1 cellular context compared by ENCODE assay signal in the genomic region with DNA sequence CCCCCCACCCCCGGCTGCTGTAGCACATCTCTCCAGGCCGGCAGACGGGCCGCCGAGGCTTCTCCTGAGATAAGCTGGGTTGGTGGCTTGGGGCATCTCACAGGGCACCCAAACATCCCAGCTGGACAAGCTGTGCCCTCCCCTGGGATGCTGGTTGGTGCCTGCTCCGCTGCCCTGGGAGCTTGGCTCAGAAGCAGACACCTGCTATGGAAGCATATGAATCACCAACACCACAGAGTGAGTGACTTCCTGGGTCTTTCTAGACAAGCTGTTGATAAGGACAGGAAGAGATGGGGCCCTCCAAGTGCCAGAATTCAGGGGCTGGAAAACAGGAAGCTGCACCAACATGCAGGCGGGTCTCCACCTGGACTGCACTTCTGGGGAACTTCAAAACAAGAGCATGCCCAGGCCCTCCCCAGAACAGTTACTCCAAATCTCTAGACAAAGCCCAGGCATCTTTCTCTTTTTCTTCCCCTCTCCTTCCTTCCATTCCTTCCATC.
TF ChIP-seq lines count a peak whose summit lies in the region.

No MANE protein-coding gene starts in this region.

TF ChIP-seq in K562, 482 proteins besides CTCF, POLR2A, EP300 and RAD21 (continued from another document and continues in another):
- TF ChIP-seq, protein P1, sequence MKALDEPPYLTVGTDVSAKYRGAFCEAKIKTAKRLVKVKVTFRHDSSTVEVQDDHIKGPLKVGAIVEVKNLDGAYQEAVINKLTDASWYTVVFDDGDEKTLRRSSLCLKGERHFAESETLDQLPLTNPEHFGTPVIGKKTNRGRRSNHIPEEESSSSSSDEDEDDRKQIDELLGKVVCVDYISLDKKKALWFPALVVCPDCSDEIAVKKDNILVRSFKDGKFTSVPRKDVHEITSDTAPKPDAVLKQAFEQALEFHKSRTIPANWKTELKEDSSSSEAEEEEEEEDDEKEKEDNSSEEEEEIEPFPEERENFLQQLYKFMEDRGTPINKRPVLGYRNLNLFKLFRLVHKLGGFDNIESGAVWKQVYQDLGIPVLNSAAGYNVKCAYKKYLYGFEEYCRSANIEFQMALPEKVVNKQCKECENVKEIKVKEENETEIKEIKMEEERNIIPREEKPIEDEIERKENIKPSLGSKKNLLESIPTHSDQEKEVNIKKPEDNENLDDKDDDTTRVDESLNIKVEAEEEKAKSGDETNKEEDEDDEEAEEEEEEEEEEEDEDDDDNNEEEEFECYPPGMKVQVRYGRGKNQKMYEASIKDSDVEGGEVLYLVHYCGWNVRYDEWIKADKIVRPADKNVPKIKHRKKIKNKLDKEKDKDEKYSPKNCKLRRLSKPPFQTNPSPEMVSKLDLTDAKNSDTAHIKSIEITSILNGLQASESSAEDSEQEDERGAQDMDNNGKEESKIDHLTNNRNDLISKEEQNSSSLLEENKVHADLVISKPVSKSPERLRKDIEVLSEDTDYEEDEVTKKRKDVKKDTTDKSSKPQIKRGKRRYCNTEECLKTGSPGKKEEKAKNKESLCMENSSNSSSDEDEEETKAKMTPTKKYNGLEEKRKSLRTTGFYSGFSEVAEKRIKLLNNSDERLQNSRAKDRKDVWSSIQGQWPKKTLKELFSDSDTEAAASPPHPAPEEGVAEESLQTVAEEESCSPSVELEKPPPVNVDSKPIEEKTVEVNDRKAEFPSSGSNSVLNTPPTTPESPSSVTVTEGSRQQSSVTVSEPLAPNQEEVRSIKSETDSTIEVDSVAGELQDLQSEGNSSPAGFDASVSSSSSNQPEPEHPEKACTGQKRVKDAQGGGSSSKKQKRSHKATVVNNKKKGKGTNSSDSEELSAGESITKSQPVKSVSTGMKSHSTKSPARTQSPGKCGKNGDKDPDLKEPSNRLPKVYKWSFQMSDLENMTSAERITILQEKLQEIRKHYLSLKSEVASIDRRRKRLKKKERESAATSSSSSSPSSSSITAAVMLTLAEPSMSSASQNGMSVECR (CRISPR knock-in tag; IDR thresholded peaks at IDR 0.05) = 0 out of 2 replicates have a peak, but pooled peaks have one; percentile 49
- TF ChIP-seq, protein P2, sequence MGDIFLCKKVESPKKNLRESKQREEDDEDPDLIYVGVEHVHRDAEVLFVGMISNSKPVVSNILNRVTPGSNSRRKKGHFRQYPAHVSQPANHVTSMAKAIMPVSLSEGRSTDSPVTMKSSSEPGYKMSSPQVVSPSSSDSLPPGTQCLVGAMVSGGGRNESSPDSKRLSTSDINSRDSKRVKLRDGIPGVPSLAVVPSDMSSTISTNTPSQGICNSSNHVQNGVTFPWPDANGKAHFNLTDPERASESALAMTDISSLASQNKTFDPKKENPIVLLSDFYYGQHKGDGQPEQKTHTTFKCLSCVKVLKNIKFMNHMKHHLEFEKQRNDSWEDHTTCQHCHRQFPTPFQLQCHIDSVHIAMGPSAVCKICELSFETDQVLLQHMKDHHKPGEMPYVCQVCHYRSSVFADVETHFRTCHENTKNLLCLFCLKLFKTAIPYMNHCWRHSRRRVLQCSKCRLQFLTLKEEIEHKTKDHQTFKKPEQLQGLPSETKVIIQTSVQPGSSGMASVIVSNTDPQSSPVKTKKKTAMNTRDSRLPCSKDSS (IDR thresholded peaks at IDR 0.05; ENCODE audit: low read depth, partially characterized antibody) = no peak
- TF ChIP-seq, protein P3, sequence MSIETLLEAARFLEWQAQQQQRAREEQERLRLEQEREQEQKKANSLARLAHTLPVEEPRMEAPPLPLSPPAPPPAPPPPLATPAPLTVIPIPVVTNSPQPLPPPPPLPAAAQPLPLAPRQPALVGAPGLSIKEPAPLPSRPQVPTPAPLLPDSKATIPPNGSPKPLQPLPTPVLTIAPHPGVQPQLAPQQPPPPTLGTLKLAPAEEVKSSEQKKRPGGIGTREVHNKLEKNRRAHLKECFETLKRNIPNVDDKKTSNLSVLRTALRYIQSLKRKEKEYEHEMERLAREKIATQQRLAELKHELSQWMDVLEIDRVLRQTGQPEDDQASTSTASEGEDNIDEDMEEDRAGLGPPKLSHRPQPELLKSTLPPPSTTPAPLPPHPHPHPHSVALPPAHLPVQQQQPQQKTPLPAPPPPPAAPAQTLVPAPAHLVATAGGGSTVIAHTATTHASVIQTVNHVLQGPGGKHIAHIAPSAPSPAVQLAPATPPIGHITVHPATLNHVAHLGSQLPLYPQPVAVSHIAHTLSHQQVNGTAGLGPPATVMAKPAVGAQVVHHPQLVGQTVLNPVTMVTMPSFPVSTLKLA (conservative IDR thresholded peaks at IDR 0.05) = peak in 1 of 2 experiments; percentile 36; a peak in 1 of 4 replicates
- TF ChIP-seq, protein P4, sequence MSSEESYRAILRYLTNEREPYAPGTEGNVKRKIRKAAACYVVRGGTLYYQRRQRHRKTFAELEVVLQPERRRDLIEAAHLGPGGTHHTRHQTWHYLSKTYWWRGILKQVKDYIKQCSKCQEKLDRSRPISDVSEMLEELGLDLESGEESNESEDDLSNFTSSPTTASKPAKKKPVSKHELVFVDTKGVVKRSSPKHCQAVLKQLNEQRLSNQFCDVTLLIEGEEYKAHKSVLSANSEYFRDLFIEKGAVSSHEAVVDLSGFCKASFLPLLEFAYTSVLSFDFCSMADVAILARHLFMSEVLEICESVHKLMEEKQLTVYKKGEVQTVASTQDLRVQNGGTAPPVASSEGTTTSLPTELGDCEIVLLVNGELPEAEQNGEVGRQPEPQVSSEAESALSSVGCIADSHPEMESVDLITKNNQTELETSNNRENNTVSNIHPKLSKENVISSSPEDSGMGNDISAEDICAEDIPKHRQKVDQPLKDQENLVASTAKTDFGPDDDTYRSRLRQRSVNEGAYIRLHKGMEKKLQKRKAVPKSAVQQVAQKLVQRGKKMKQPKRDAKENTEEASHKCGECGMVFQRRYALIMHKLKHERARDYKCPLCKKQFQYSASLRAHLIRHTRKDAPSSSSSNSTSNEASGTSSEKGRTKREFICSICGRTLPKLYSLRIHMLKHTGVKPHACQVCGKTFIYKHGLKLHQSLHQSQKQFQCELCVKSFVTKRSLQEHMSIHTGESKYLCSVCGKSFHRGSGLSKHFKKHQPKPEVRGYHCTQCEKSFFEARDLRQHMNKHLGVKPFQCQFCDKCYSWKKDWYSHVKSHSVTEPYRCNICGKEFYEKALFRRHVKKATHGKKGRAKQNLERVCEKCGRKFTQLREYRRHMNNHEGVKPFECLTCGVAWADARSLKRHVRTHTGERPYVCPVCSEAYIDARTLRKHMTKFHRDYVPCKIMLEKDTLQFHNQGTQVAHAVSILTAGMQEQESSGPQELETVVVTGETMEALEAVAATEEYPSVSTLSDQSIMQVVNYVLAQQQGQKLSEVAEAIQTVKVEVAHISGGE (CRISPR knock-in tag; IDR thresholded peaks at IDR 0.05) = peak in 1 of 3 experiments; percentile 77; a peak in 2 of 6 replicates
- peak; percentile 54 for TF ChIP-seq GABPB1 (CRISPR knock-in tag; IDR thresholded peaks at IDR 0.05)
- peak; percentile 27; the same call in 1 of the 2 replicates for TF ChIP-seq POLR2AphosphoS5 (IDR thresholded peaks at IDR 0.05; ENCODE audit: control insufficient read depth, insufficient read depth, low read depth, low read length)
- TF ChIP-seq SOX6 (IDR thresholded peaks at IDR 0.05) = peak; percentile 68; the same call in 1 of the 2 replicates
- TF ChIP-seq NRF1 (conservative IDR thresholded peaks at IDR 0.05 in 1 of 2, IDR thresholded peaks at IDR 0.05 in 1 of 2) = peak; percentile 62 to 68
- TF ChIP-seq, protein P5, sequence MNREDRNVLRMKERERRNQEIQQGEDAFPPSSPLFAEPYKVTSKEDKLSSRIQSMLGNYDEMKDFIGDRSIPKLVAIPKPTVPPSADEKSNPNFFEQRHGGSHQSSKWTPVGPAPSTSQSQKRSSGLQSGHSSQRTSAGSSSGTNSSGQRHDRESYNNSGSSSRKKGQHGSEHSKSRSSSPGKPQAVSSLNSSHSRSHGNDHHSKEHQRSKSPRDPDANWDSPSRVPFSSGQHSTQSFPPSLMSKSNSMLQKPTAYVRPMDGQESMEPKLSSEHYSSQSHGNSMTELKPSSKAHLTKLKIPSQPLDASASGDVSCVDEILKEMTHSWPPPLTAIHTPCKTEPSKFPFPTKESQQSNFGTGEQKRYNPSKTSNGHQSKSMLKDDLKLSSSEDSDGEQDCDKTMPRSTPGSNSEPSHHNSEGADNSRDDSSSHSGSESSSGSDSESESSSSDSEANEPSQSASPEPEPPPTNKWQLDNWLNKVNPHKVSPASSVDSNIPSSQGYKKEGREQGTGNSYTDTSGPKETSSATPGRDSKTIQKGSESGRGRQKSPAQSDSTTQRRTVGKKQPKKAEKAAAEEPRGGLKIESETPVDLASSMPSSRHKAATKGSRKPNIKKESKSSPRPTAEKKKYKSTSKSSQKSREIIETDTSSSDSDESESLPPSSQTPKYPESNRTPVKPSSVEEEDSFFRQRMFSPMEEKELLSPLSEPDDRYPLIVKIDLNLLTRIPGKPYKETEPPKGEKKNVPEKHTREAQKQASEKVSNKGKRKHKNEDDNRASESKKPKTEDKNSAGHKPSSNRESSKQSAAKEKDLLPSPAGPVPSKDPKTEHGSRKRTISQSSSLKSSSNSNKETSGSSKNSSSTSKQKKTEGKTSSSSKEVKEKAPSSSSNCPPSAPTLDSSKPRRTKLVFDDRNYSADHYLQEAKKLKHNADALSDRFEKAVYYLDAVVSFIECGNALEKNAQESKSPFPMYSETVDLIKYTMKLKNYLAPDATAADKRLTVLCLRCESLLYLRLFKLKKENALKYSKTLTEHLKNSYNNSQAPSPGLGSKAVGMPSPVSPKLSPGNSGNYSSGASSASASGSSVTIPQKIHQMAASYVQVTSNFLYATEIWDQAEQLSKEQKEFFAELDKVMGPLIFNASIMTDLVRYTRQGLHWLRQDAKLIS (CRISPR knock-in tag; IDR thresholded peaks at IDR 0.05) = no peak
- TF ChIP-seq ZSCAN32 (CRISPR knock-in tag; IDR thresholded peaks at IDR 0.05) = no peak
- TF ChIP-seq ZNF431 (CRISPR knock-in tag; IDR thresholded peaks at IDR 0.05) = no peak
- TF ChIP-seq TSC22D4 (tag; IDR thresholded peaks at IDR 0.05) = no peak
- TF ChIP-seq TEAD1 (CRISPR knock-in tag; IDR thresholded peaks at IDR 0.05) = 0 out of 4 replicates have a peak, but pooled peaks of 1 of the 2 experiments have one; percentile 37
- peak; percentile 84; the same call in 1 of the 2 replicates for TF ChIP-seq RNF2 (IDR thresholded peaks at IDR 0.05)
- 0 out of 2 replicates have a peak, but pooled peaks have one; percentile 36 for TF ChIP-seq GTF2E2 (tag; IDR thresholded peaks at IDR 0.05)
- TF ChIP-seq ZNF41 (CRISPR knock-in tag; conservative IDR thresholded peaks at IDR 0.05) = 0 out of 2 replicates have a peak, but pooled peaks have one; percentile 37
- TF ChIP-seq ETV5 (CRISPR knock-in tag; IDR thresholded peaks at IDR 0.05; ENCODE audit: low read depth) = peak; percentile 88
- no peak for TF ChIP-seq OTX1 (CRISPR knock-in tag; IDR thresholded peaks at IDR 0.05)
- TF ChIP-seq ETV1 (tag; conservative IDR thresholded peaks at IDR 0.05; ENCODE audit: low read depth) = peak; percentile 88
- TF ChIP-seq NFRKB (IDR thresholded peaks at IDR 0.05; ENCODE audit: low read depth) = no peak
- TF ChIP-seq RBM34 (IDR thresholded peaks at IDR 0.05; ENCODE audit: borderline replicate concordance, insufficient read depth, low read length) = no peak
- TF ChIP-seq, protein P6, sequence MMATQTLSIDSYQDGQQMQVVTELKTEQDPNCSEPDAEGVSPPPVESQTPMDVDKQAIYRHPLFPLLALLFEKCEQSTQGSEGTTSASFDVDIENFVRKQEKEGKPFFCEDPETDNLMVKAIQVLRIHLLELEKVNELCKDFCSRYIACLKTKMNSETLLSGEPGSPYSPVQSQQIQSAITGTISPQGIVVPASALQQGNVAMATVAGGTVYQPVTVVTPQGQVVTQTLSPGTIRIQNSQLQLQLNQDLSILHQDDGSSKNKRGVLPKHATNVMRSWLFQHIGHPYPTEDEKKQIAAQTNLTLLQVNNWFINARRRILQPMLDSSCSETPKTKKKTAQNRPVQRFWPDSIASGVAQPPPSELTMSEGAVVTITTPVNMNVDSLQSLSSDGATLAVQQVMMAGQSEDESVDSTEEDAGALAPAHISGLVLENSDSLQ (IDR thresholded peaks at IDR 0.05) = peak; percentile 73
- peak; percentile 42 for TF ChIP-seq TCF3 (CRISPR knock-in tag; IDR thresholded peaks at IDR 0.05)
- TF ChIP-seq MYNN (IDR thresholded peaks at IDR 0.05) = peak; percentile 97
- peak; percentile 62; the same call in 1 of the 2 replicates for TF ChIP-seq MYNN (CRISPR knock-in tag; IDR thresholded peaks at IDR 0.05)
- TF ChIP-seq NR4A1 (CRISPR knock-in tag; IDR thresholded peaks at IDR 0.05) = 0 out of 2 replicates have a peak, but pooled peaks have one; percentile 44
- no peak for TF ChIP-seq NR4A1 (tag; IDR thresholded peaks at IDR 0.05)
- TF ChIP-seq, protein P7, sequence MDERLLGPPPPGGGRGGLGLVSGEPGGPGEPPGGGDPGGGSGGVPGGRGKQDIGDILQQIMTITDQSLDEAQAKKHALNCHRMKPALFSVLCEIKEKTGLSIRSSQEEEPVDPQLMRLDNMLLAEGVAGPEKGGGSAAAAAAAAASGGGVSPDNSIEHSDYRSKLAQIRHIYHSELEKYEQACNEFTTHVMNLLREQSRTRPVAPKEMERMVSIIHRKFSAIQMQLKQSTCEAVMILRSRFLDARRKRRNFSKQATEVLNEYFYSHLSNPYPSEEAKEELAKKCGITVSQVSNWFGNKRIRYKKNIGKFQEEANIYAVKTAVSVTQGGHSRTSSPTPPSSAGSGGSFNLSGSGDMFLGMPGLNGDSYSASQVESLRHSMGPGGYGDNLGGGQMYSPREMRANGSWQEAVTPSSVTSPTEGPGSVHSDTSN (CRISPR knock-in tag; IDR thresholded peaks at IDR 0.05; ENCODE audit: low read depth) = no peak
- TF ChIP-seq, protein P7 (tag; conservative IDR thresholded peaks at IDR 0.05; ENCODE audit: low read depth) = 0 out of 2 replicates have a peak, but pooled peaks have one; percentile 21
- peak; percentile 64 for TF ChIP-seq MEIS2 (IDR thresholded peaks at IDR 0.05; ENCODE audit: partially characterized antibody)
- peak; percentile 83 for TF ChIP-seq FOSL1 (tag; conservative IDR thresholded peaks at IDR 0.05)
- TF ChIP-seq E2F3 (CRISPR knock-in tag; IDR thresholded peaks at IDR 0.05) = no peak
- no peak for TF ChIP-seq KLF16 (IDR thresholded peaks at IDR 0.05)
- TF ChIP-seq L3MBTL2 (IDR thresholded peaks at IDR 0.05) = peak; percentile 60
- TF ChIP-seq RBBP5 (IDR thresholded peaks at IDR 0.05; ENCODE audit: borderline replicate concordance, insufficient read depth, low read length, poor library complexity, severe bottlenecking) = peak; percentile 54
- peak; percentile 62; the same call in 1 of the 2 replicates for TF ChIP-seq CTBP1 (IDR thresholded peaks at IDR 0.05; ENCODE audit: borderline replicate concordance)
- peak; percentile 54; the same call in 1 of the 2 replicates for TF ChIP-seq JUN (IDR thresholded peaks at IDR 0.05; ENCODE audit: borderline replicate concordance, low read depth, low read length)
- no peak for TF ChIP-seq JUN (CRISPR knock-in tag; IDR thresholded peaks at IDR 0.05; ENCODE audit: borderline replicate concordance)
- TF ChIP-seq NFE2 (IDR thresholded peaks at IDR 0.05; ENCODE audit: low read depth) = no peak
- TF ChIP-seq NR2C1 (IDR thresholded peaks at IDR 0.05) = no peak
- peak; percentile 8; the same call in 1 of the 2 replicates for TF ChIP-seq NR2C1 (tag; IDR thresholded peaks at IDR 0.05)
- TF ChIP-seq GABPA (tag; conservative IDR thresholded peaks at IDR 0.05; ENCODE audit: low read depth) = peak; percentile 92
- TF ChIP-seq FOXK2 (conservative IDR thresholded peaks at IDR 0.05 in 1 of 2, IDR thresholded peaks at IDR 0.05 in 1 of 2; ENCODE audit: low read depth in 2 of 2) = peak; percentile 56 to 70; a peak in 2 of 4 replicates
